1 cellular context compared by ENCODE assay signal in genomic region chr2:61512768-61513398, GRCh38.
TF ChIP-seq lines count a peak whose summit lies in the region.

No MANE protein-coding gene starts in this region.

TF ChIP-seq in HCT116, 20 proteins besides CTCF, POLR2A, EP300 and RAD21 (continued from another document):
- TF ChIP-seq ZBTB33 (IDR thresholded peaks at IDR 0.05; ENCODE audit: extremely low read depth, insufficient replicate concordance, low read length) (no peak), ATF3 (IDR thresholded peaks at IDR 0.05) (no peak), ZFX (IDR thresholded peaks at IDR 0.05) (no peak), YY1 (IDR thresholded peaks at IDR 0.05; ENCODE audit: extremely low read depth, insufficient replicate concordance, low read depth, low read length) (no peak), REST (IDR thresholded peaks at IDR 0.05; ENCODE audit: low read depth) (no peak)
TF ChIP-seq in HCT116: peak in this region for 0.
